ENCODE assay signal across 30 cellular contexts in genomic region chr4:180418819-180419531, GRCh38.
"Had no signal": no experiment of that assay in that cellular context is flagged by ENCODE, and none has a peak within 500 bp of the region (broad histone marks: within the 10 kb centered on the region; RNA-seq: fewer than 3 reads in every experiment).

No MANE protein-coding gene starts in this region.

- H3K27me3 ChIP-seq: neural progenitor cell, ovary, spleen, stomach, thyroid gland, tibial nerve, upper lobe of left lung, vagina had no signal

- H3K4me3 ChIP-seq: neural progenitor cell, ovary, psoas muscle, skin epidermis, smooth muscle cell, spleen, stomach, thoracic aorta, thyroid gland, tibial nerve, upper lobe of left lung, vagina had no signal

- H3K36me3 ChIP-seq: neural progenitor cell, ovary, spleen, stomach, thoracic aorta, thyroid gland, tibial nerve, upper lobe of left lung, vagina had no signal

- H3K4me1 Mint-ChIP-seq: natural killer cell; nephron; stimulated activated effector memory CD8-positive, alpha-beta T cell treated with anti-CD3 and anti-CD28 coated beads, Interleukin-12 subunit alpha, Interleukin-12 subunit beta, amount 100 ng/mL, for 72 hours had no signal

- H3K27ac ChIP-seq: neural progenitor cell, ovary, parathyroid adenoma, psoas muscle, skin epidermis, spleen, stomach, thoracic aorta, thyroid gland, tibial nerve, upper lobe of left lung, vagina had no signal

- H3K27me3 Mint-ChIP-seq: progenitor cell of endocrine pancreas; stimulated activated naive B cell treated with anti-CD40 and anti-IgM and Interleukin-4, amounts not matched to agents 10 μg/mL and 1 μg/mL and 100 μg/mL, for 72 hours; stimulated activated naive CD8-positive, alpha-beta T cell treated with anti-CD3 and anti-CD28 coated beads, Interleukin-15, Interleukin-2, amounts not matched to agents 100 ng/mL and 50 ng/mL, for 24 hours had no signal

- H3K4me1 ChIP-seq: neural progenitor cell, parathyroid adenoma, psoas muscle, spleen, stomach, thyroid gland, tibial nerve, upper lobe of left lung, vagina had no signal

- DNase-seq: natural killer cell; occipital lobe; ovary; posterior cingulate gyrus; psoas muscle; right cardiac atrium; spleen; stimulated activated CD4-positive, alpha-beta T cell treated with anti-CD3 and anti-CD28 coated beads, Interleukin-12 subunit alpha, Interleukin-12 subunit beta, amount 100 ng/mL, for 4 hours; stimulated activated CD4-positive, alpha-beta T cell treated with anti-CD3 and anti-CD28 coated beads, Interleukin-1b, Interleukin-23, amount 100 ng/mL, for 48 hours; stimulated activated CD4-positive, alpha-beta T cell treated with anti-CD3 and anti-CD28 coated beads, Interleukin-2, amount 100 ng/mL, for 48 hours; stimulated activated CD4-positive, alpha-beta T cell treated with anti-CD3 and anti-CD28 coated beads, Interleukin-4, amount 100 ng/mL, for 24 hours; stimulated activated naive B cell treated with anti-CD40 and anti-IgM and Interleukin-4, amounts not matched to agents 10 μg/mL and 1 μg/mL and 100 μg/mL, for 72 hours; stimulated activated naive CD4-positive, alpha-beta T cell treated with Interleukin-2 at 50 U/mL for 16 hours; stomach; thyroid gland; trophoblast cell; upper lobe of left lung had no signal

- FAIRE-seq: urothelium cell line had no signal

- ATAC-seq: natural killer cell; psoas muscle; right cardiac atrium; sciatic nerve; stimulated activated effector memory CD8-positive, alpha-beta T cell treated with anti-CD3 and anti-CD28 coated beads, Interleukin-12 subunit alpha, Interleukin-12 subunit beta, amount 100 ng/mL, for 72 hours; stimulated activated naive B cell treated with anti-CD40 and anti-IgM and Interleukin-4, amounts not matched to agents 10 μg/mL and 1 μg/mL and 100 μg/mL, for 72 hours had no signal

- H3K9me3 ChIP-seq: ovary, psoas muscle, spleen, stomach, thoracic aorta, thyroid gland, tibial nerve, upper lobe of left lung, vagina had no signal

- H3K79me2 ChIP-seq: parathyroid adenoma had no signal

- H3K9ac ChIP-seq: neural progenitor cell, parathyroid adenoma had no signal

- H3K36me3 Mint-ChIP-seq: neural progenitor cell; stimulated activated effector memory CD8-positive, alpha-beta T cell treated with anti-CD3 and anti-CD28 coated beads, Interleukin-12 subunit alpha, Interleukin-12 subunit beta, amount 100 ng/mL, for 72 hours; stimulated activated naive B cell treated with anti-CD40 and anti-IgM and Interleukin-4, amounts not matched to agents 10 μg/mL and 1 μg/mL and 100 μg/mL, for 72 hours had no signal

- H3K27ac Mint-ChIP-seq: natural killer cell; nephron; neural progenitor cell; progenitor cell of endocrine pancreas; stimulated activated effector memory CD8-positive, alpha-beta T cell treated with anti-CD3 and anti-CD28 coated beads, Interleukin-12 subunit alpha, Interleukin-12 subunit beta, amount 100 ng/mL, for 72 hours; stimulated activated naive B cell treated with anti-CD40 and anti-IgM and Interleukin-4, amounts not matched to agents 10 μg/mL and 1 μg/mL and 100 μg/mL, for 72 hours; stimulated activated naive CD8-positive, alpha-beta T cell treated with anti-CD3 and anti-CD28 coated beads, Interleukin-15, Interleukin-2, amounts not matched to agents 100 ng/mL and 50 ng/mL, for 24 hours had no signal

- H3K4me2 ChIP-seq: neural progenitor cell, smooth muscle cell had no signal

- H2AFZ ChIP-seq: neural progenitor cell, parathyroid adenoma had no signal

- H3K4me3 Mint-ChIP-seq: natural killer cell; nephron; neural progenitor cell; stimulated activated effector memory CD8-positive, alpha-beta T cell treated with anti-CD3 and anti-CD28 coated beads, Interleukin-12 subunit alpha, Interleukin-12 subunit beta, amount 100 ng/mL, for 72 hours; stimulated activated naive B cell treated with anti-CD40 and anti-IgM and Interleukin-4, amounts not matched to agents 10 μg/mL and 1 μg/mL and 100 μg/mL, for 72 hours; stimulated activated naive CD8-positive, alpha-beta T cell treated with anti-CD3 and anti-CD28 coated beads, Interleukin-15, Interleukin-2, amounts not matched to agents 100 ng/mL and 50 ng/mL, for 24 hours had no signal

- H3K9me3 Mint-ChIP-seq: nephron; neural progenitor cell; stimulated activated naive B cell treated with anti-CD40 and anti-IgM and Interleukin-4, amounts not matched to agents 10 μg/mL and 1 μg/mL and 100 μg/mL, for 72 hours had no signal
